Comparison of ENCODE assay signal across 8 cellular contexts in the genomic region with DNA sequence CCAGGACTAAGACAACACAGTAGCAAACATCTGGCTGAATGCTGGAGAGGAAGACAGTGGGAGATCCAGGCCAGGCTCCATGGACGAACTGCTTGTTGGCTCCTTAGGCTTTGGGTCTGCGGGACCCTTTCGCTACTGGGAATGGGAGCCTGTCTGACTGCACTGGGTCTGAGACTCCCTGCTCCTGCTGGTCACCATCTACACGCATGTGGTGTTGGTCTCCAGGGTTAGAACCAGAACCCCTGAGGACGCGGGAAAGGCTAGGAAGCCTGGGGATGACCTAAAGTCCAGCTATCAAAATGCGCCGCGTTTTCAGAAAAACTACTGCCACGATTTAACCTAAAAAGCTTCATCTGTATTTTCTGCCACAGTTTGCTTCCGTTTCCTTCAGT. TPM values are rescaled to one million over a fixed set of nuclear protein-coding genes. Genes with fewer than 3 reads are reported as not detected.
DNase-seq lines count a peak whose midpoint lies in the region; ATAC-seq and TF ChIP-seq lines count a peak whose summit lies in the region.

No MANE protein-coding gene starts in this region.

- H3K27me3 ChIP-seq in layer of hippocampus (ENCODE audit: control insufficient read depth, insufficient read depth, low read length) (no peaks in the 10 kb centered on the region), suprapubic skin (no peaks in the 10 kb centered on the region)

- H3K4me3 ChIP-seq in suprapubic skin = peak overlapping the region; percentile 72

- TF ChIP-seq CTCF in suprapubic skin (IDR thresholded peaks at IDR 0.05) = no peak

- H3K27ac ChIP-seq in angular gyrus (ENCODE audit: low read depth, low read length) (peak overlapping the region; percentile 100), layer of hippocampus (ENCODE audit: low read depth, low read length) (peak overlapping the region; percentile 100), suprapubic skin (peak overlapping the region; percentile 99)

- no peak for TF ChIP-seq POLR2A in suprapubic skin (IDR thresholded peaks at IDR 0.05)

- peaks cover 38% of the 10 kb centered on the region for H3K4me1 ChIP-seq in suprapubic skin

- no peaks in the 10 kb centered on the region for H3K9me3 ChIP-seq in suprapubic skin

- 51% methylated on average over 11 of the region's 11 CpGs for WGBS in suprapubic skin

- no peaks in the 10 kb centered on the region for H3K36me3 ChIP-seq in suprapubic skin

- TF ChIP-seq EP300 in suprapubic skin (IDR thresholded peaks at IDR 0.05) = no peak

- peak; percentile 29 for DNase-seq in NCI-H510A treated with DMSO at 0.1 percent for 48 hours (lab: John Stamatoyannopoulos, UW)
- no peak for DNase-seq in NCI-H510A (lab: John Stamatoyannopoulos, UW)
- no peak for DNase-seq in suprapubic skin (ENCODE audit: low spot score in 2 of 2)
- no peak for DNase-seq in GOT3 (lab: John Stamatoyannopoulos, UW)
- no peak for DNase-seq in stimulated activated CD4-positive, alpha-beta T cell treated with anti-CD3 and anti-CD28 coated beads, Interleukin-1b, Interleukin-23, amount 100 ng/mL, for 48 hours

- ATAC-seq in HG03442 (IDR thresholded peaks at IDR 0.05; ENCODE audit: unreplicated experiment) = no peak

RNA-seq across cellular contexts. Expression of a gene that starts 0.8 kb away (rescaled TPM):
- 100 to 1,000 TPM; 152 to 230 (median 185) TPM for total RNA-seq in suprapubic skin
